In genomic region chr1:119375366-119375765, GRCh38 we compare ENCODE assay signal across 24 cellular contexts. TPM values are rescaled to one million over a fixed set of nuclear protein-coding genes. Genes with fewer than 3 reads are reported as not detected.
DNase-seq lines count a peak whose midpoint lies in the region; ATAC-seq, FAIRE-seq and TF ChIP-seq lines count a peak whose summit lies in the region.
"Had no signal": no experiment of that assay in that cellular context is flagged by ENCODE, and none has a peak within 500 bp of the region (broad histone marks: within the 10 kb centered on the region; RNA-seq: fewer than 3 reads in every experiment).

No MANE protein-coding gene starts in this region.

- H3K79me2 ChIP-seq in HepG2 (ENCODE audit: insufficient read depth, low read length): no peaks in the 10 kb centered on the region

- H3K27me3 ChIP-seq in right lobe of liver (no peaks in the 10 kb centered on the region), HepG2 (ENCODE audit: control insufficient read depth in 1 of 2, insufficient read depth in 2 of 2, low read length in 2 of 2) (no peaks in the 10 kb centered on the region)
- H3K27me3 ChIP-seq: BLaER1 had no signal

- FAIRE-seq in HepG2 (lab: Jason Lieb, UNC): no peak
- FAIRE-seq: GM12892, GM18507, H1, K562 had no signal

- 100% methylated on average over 1 of the region's 1 CpG for WGBS in right lobe of liver (ENCODE audit: insufficient coverage, low coverage, low lambda C conversion rate, missing lambda C conversion rate)
- WGBS in HepG2 (ENCODE audit: low lambda C conversion rate): 0% methylated on average over 1 of the region's 1 CpG

- H3K4me2 ChIP-seq in HepG2 (ENCODE audit: low read depth, low read length): no peak overlapping the region
- H3K4me2 ChIP-seq: BLaER1 had no signal

- CTCF ChIA-PET in HepG2 (lab: Yijun Ruan, JAX; ENCODE audit: low intra/inter-chr PET ratio, low total read pairs): no interaction called here

- TF ChIP-seq EP300 in HepG2 (IDR thresholded peaks at IDR 0.05; ENCODE audit: low read depth in 2 of 2, low read length in 2 of 2): no peak
- no peak for TF ChIP-seq EP300 in HepG2 (CRISPR knock-in tag; IDR thresholded peaks at IDR 0.05; ENCODE audit: borderline replicate concordance)

- H3K9ac ChIP-seq in HepG2 (ENCODE audit: insufficient read depth, low read depth, low read length): no peak overlapping the region
- H3K9ac ChIP-seq: BLaER1 had no signal

- intact Hi-C loops in right lobe of liver (cut with DNase I): no loop called here
- intact Hi-C loops in HepG2 (cut with micrococcal nuclease; ENCODE audit: unreplicated experiment): no loop called here

- no peaks in the 10 kb centered on the region for H4K20me1 ChIP-seq in HepG2 (ENCODE audit: insufficient read depth, low read length)
- H4K20me1 ChIP-seq: BLaER1 had no signal

- peaks cover 0 to 81% (median 21%) of the 10 kb centered on the region in 4 donors for H3K4me1 ChIP-seq in right lobe of liver
- peaks cover 31% of the 10 kb centered on the region for H3K4me1 ChIP-seq in HepG2 (ENCODE audit: insufficient read depth, low read length)
- H3K4me1 ChIP-seq: BLaER1 had no signal

- H3K27ac ChIP-seq in right lobe of liver (peak overlapping the region in 2 of 3 donors; percentile 25 to 46), HepG2 (ENCODE audit: extremely low read length, insufficient read depth, low read length) (no peak overlapping the region), VCaP (peak overlapping the region; percentile 54; the same call in 1 of the 2 replicates)
- H3K27ac ChIP-seq: BLaER1, HL-60 had no signal

- H3K9me3 ChIP-seq in right lobe of liver (no peaks in the 10 kb centered on the region), HepG2 (ENCODE audit: low read length) (no peaks in the 10 kb centered on the region)
- H3K9me3 ChIP-seq: BLaER1 had no signal

- H3K36me3 ChIP-seq in right lobe of liver: no peaks in the 10 kb centered on the region
- H3K36me3 ChIP-seq in HepG2 (replicated peaks in 1 of 2; ENCODE audit: control insufficient read depth in 1 of 2, insufficient read depth in 2 of 2, low read length in 2 of 2): no peaks in the 10 kb centered on the region
- H3K36me3 ChIP-seq: BLaER1 had no signal

- H2AFZ ChIP-seq in HepG2 (ENCODE audit: low read length): no peak overlapping the region

- TF ChIP-seq POLR2A in right lobe of liver (IDR thresholded peaks at IDR 0.05) (no peak), HepG2 (IDR thresholded peaks at IDR 0.05; ENCODE audit: insufficient read depth in 1 of 2, low read depth in 2 of 2, low read length in 2 of 2) (no peak)

- BruUV-seq in HepG2 (replicated peaks; lab: Mats Ljungman, UMichigan): no TSS peak

- in situ Hi-C loops in HepG2 (cut with HindIII; ENCODE audit: extremely low pct_ligation_motif_present, low pct_unique_long_range_greater_than_20kb): no loop called here

- H3K4me3 ChIP-seq in right lobe of liver: no peak overlapping the region
- no peak overlapping the region for H3K4me3 ChIP-seq in HepG2 (replicated peaks in 1 of 3; ENCODE audit: insufficient read depth in 1 of 3, low read depth in 2 of 3, low read length in 3 of 3)
- H3K4me3 ChIP-seq: BLaER1, K562 had no signal

- no peak for TF ChIP-seq RAD21 in HepG2 (CRISPR knock-in tag; IDR thresholded peaks at IDR 0.05)

- POLR2A ChIA-PET in HepG2 (lab: Yijun Ruan, JAX): no interaction called here

- DNase-seq in right lobe of liver (no peak), HepG2 (ENCODE audit: low spot score) (no peak), NK-92 (lab: John Stamatoyannopoulos, UW; ENCODE audit: unreplicated experiment) (no peak)
- DNase-seq: CD4-positive, alpha-beta memory T cell; DMS153; DMS79; GDM1; H9; IMR-90 had no signal

- no peak for ATAC-seq in right lobe of liver
- no peak for ATAC-seq in HepG2
- peak; percentile 39 for ATAC-seq in HG03108 (IDR thresholded peaks at IDR 0.05; ENCODE audit: unreplicated experiment)
- no peak for ATAC-seq in HG02610 (IDR thresholded peaks at IDR 0.05; ENCODE audit: unreplicated experiment)
- no peak for ATAC-seq in esophagus mucosa
- ATAC-seq: K562 had no signal

- no peak for TF ChIP-seq CTCF in right lobe of liver (IDR thresholded peaks at IDR 0.05)
- TF ChIP-seq CTCF in HepG2 (CRISPR knock-in tag; IDR thresholded peaks at IDR 0.05): no peak
- TF ChIP-seq CTCF in VCaP (conservative IDR thresholded peaks at IDR 0.05): no peak

TF ChIP-seq in HepG2, 621 proteins besides CTCF, POLR2A, EP300 and RAD21:
- TF ChIP-seq ZSCAN21 (CRISPR knock-in tag; IDR thresholded peaks at IDR 0.05; ENCODE audit: borderline replicate concordance): no peak
- TF ChIP-seq FLYWCH1 (CRISPR knock-in tag; IDR thresholded peaks at IDR 0.05): no peak

RNA-seq across cellular contexts. Expression of gene HAO2, which starts 6.8 kb away (rescaled TPM):
- total RNA-seq in right lobe of liver: 100 to 1,000 TPM in 3 of 6 experiments, 10 to 100 TPM in 3; 33.9 to 282 (median 99.3) TPM
- 0.09 TPM in 1 of 2 replicates, not detected in the other for total RNA-seq in HepG2 (2016; rRNA removed; fragmentation: Illumina TruSeq; extraction: Trizol)
- total RNA-seq in HepG2 (2016; cell fraction: cytosol; rRNA removed; fragmentation: Illumina TruSeq; extraction: Trizol; ENCODE audit: low read depth): not detected in 2 replicates
- total RNA-seq in HepG2 (2016; cell fraction: insoluble cytoplasmic fraction; rRNA removed; fragmentation: Illumina TruSeq; extraction: Trizol): 0.15 TPM in 1 of 2 replicates, not detected in the other
- 0.28 TPM in 1 of 2 replicates, not detected in the other for total RNA-seq in HepG2 (2016; cell fraction: membrane; rRNA removed; fragmentation: Illumina TruSeq; extraction: Trizol)
- 0.34 and 0.40 TPM in 2 replicates for total RNA-seq in HepG2 (2016; cell fraction: nucleus; rRNA removed; fragmentation: Illumina TruSeq; extraction: Trizol)
- 0.05 and 0.08 TPM in 2 replicates for polyA plus RNA-seq in HepG2 (2011; rRNA removed)
- 0.03 and 0.08 TPM in 2 replicates for polyA plus RNA-seq in HepG2 (2011; cell fraction: cytosol; rRNA removed)
- polyA plus RNA-seq in HepG2 (2011; cell fraction: nucleus; rRNA removed): 0.90 and 0.96 TPM in 2 replicates
- 0.19 and 0.42 TPM in 2 replicates for polyA plus RNA-seq in HepG2 (2012)
- not detected in 2 replicates for polyA plus RNA-seq in HepG2 (2016; cell fraction: cytosol; fragmentation: Illumina TruSeq; extraction: Trizol; ENCODE audit: low read depth)
- polyA plus RNA-seq in HepG2 (2016; cell fraction: insoluble cytoplasmic fraction; fragmentation: Illumina TruSeq; extraction: Trizol; ENCODE audit: low read depth): not detected in 2 replicates
- not detected in 2 replicates for polyA plus RNA-seq in HepG2 (2016; cell fraction: membrane; fragmentation: Illumina TruSeq; extraction: Trizol; ENCODE audit: low read depth)
- polyA plus RNA-seq in HepG2 (2016; cell fraction: nucleus; fragmentation: Illumina TruSeq; extraction: Trizol; ENCODE audit: insufficient read depth, low read depth): 0.27 TPM in 1 of 2 replicates, not detected in the other
- 0.48 TPM in 1 of 2 replicates, not detected in the other for polyA minus RNA-seq in HepG2 (2011; rRNA and poly(A)+ RNA removed; ENCODE audit: low replicate concordance)
- polyA minus RNA-seq in HepG2 (2011; cell fraction: cytosol; rRNA and poly(A)+ RNA removed): not detected in 2 replicates
- polyA minus RNA-seq in HepG2 (2011; cell fraction: nucleus; rRNA and poly(A)+ RNA removed): 0.87 and 0.90 TPM in 2 replicates
- not detected for total RNA-seq in esophagus mucosa
- total RNA-seq: A673; CD4-positive, alpha-beta memory T cell; Daoy; H1; HT1080; IMR-90; K562 had no signal
- polyA plus RNA-seq: AG04450; CD14-positive monocyte; CD4-positive, alpha-beta memory T cell; H1; IMR-90; K562 had no signal

RNA-seq across cellular contexts. Expression of gene HSD3B2, which starts 39.6 kb away (rescaled TPM):
- total RNA-seq in right lobe of liver (under 1 TPM in 1 of 6 experiments, not detected in 5; 0.49 TPM), HepG2 (2016; rRNA removed; fragmentation: Illumina TruSeq; extraction: Trizol) (not detected in 2 replicates), esophagus mucosa (0.32 TPM)
- total RNA-seq in HepG2 (2016; cell fraction: cytosol; rRNA removed; fragmentation: Illumina TruSeq; extraction: Trizol; ENCODE audit: low read depth): not detected in 2 replicates
- not detected in 2 replicates for total RNA-seq in HepG2 (2016; cell fraction: insoluble cytoplasmic fraction; rRNA removed; fragmentation: Illumina TruSeq; extraction: Trizol)
- total RNA-seq in HepG2 (2016; cell fraction: membrane; rRNA removed; fragmentation: Illumina TruSeq; extraction: Trizol): not detected in 2 replicates
- total RNA-seq in HepG2 (2016; cell fraction: nucleus; rRNA removed; fragmentation: Illumina TruSeq; extraction: Trizol): not detected in 2 replicates
- polyA plus RNA-seq in HepG2 (2011; rRNA removed): 0.04 and 0.20 TPM in 2 replicates
- polyA plus RNA-seq in HepG2 (2011; cell fraction: cytosol; rRNA removed): not detected in 2 replicates
- 0.23 TPM in 1 of 2 replicates, not detected in the other for polyA plus RNA-seq in HepG2 (2011; cell fraction: nucleus; rRNA removed)
- polyA plus RNA-seq in HepG2 (2012): not detected in 2 replicates
- polyA plus RNA-seq in HepG2 (2016; cell fraction: cytosol; fragmentation: Illumina TruSeq; extraction: Trizol; ENCODE audit: low read depth): not detected in 2 replicates
- polyA plus RNA-seq in HepG2 (2016; cell fraction: insoluble cytoplasmic fraction; fragmentation: Illumina TruSeq; extraction: Trizol; ENCODE audit: low read depth): not detected in 2 replicates
- polyA plus RNA-seq in HepG2 (2016; cell fraction: membrane; fragmentation: Illumina TruSeq; extraction: Trizol; ENCODE audit: low read depth): not detected in 2 replicates
- polyA plus RNA-seq in HepG2 (2016; cell fraction: nucleus; fragmentation: Illumina TruSeq; extraction: Trizol; ENCODE audit: insufficient read depth, low read depth): not detected in 2 replicates
- not detected in 2 replicates for polyA minus RNA-seq in HepG2 (2011; rRNA and poly(A)+ RNA removed; ENCODE audit: low replicate concordance)
- not detected in 2 replicates for polyA minus RNA-seq in HepG2 (2011; cell fraction: cytosol; rRNA and poly(A)+ RNA removed)
- 0.39 TPM in 1 of 2 replicates, not detected in the other for polyA minus RNA-seq in HepG2 (2011; cell fraction: nucleus; rRNA and poly(A)+ RNA removed)
- total RNA-seq: A673; CD4-positive, alpha-beta memory T cell; Daoy; H1; H9; HT1080; IMR-90 had no signal
- polyA plus RNA-seq: AG04450; CD14-positive monocyte; CD4-positive, alpha-beta memory T cell; H1; IMR-90; K562 had no signal

Comparison
In these comparisons a context has a peak if more than half of its experiments do, and no peak if none do; other contexts are left out.
1. RNA of gene HAO2, which starts 6.8 kb away (total RNA-seq): 33.9 to 282 TPM in right lobe of liver; 0.09 to 0.40 TPM in HepG2 and not detected in esophagus mucosa (single experiment); every median in the first group is over 10 times any median in the second.